Comparison of ENCODE assay signal across 1 cellular context in genomic region chr16:11632455-11632921, GRCh38.
TF ChIP-seq lines count a peak whose summit lies in the region.

No MANE protein-coding gene starts in this region.

TF ChIP-seq in HepG2, 621 proteins besides CTCF, POLR2A, EP300 and RAD21 (continued from another document and continues in another):
- TF ChIP-seq ZNF747 (CRISPR knock-in tag; IDR thresholded peaks at IDR 0.05; ENCODE audit: borderline replicate concordance) (no peak), ZMAT3 (CRISPR knock-in tag; conservative IDR thresholded peaks at IDR 0.05) (no peak), HMG20A (CRISPR knock-in tag; IDR thresholded peaks at IDR 0.05; ENCODE audit: borderline replicate concordance) (0 out of 2 replicates have a peak, but pooled peaks have one; percentile 33), KLF6 (CRISPR knock-in tag; IDR thresholded peaks at IDR 0.05) (0 out of 2 replicates have a peak, but pooled peaks have one; percentile 50), DNMT1 (CRISPR knock-in tag; IDR thresholded peaks at IDR 0.05) (0 out of 2 replicates have a peak, but pooled peaks have one; percentile 2), ZNF430 (CRISPR knock-in tag; IDR thresholded peaks at IDR 0.05) (no peak), MYC (CRISPR knock-in tag; IDR thresholded peaks at IDR 0.05; ENCODE audit: borderline replicate concordance) (peak; percentile 56; the same call in 1 of the 2 replicates), ZNF407 (CRISPR knock-in tag; IDR thresholded peaks at IDR 0.05; ENCODE audit: not compliant biosample characterization) (no peak), NR2F6 (IDR thresholded peaks at IDR 0.05) (peak; percentile 55; the same call in 1 of the 2 replicates), NR2F6 (CRISPR knock-in tag; IDR thresholded peaks at IDR 0.05) (peak; percentile 74), ZNF503 (CRISPR knock-in tag; IDR thresholded peaks at IDR 0.05) (no peak; the same call in 1 of the 2 replicates), ZFP41 (CRISPR knock-in tag; IDR thresholded peaks at IDR 0.05; ENCODE audit: borderline replicate concordance) (no peak), ZSCAN31 (CRISPR knock-in tag; IDR thresholded peaks at IDR 0.05; ENCODE audit: low read depth) (peak; percentile 61; the same call in 1 of the 2 replicates), GLI4 (CRISPR knock-in tag; IDR thresholded peaks at IDR 0.05; ENCODE audit: borderline replicate concordance) (no peak), IRF2 (CRISPR knock-in tag; IDR thresholded peaks at IDR 0.05) (no peak), ZNF451 (CRISPR knock-in tag; IDR thresholded peaks at IDR 0.05) (0 out of 2 replicates have a peak, but pooled peaks have one; percentile 29), ZGPAT (CRISPR knock-in tag; IDR thresholded peaks at IDR 0.05) (peak; percentile 43; the same call in 1 of the 2 replicates), ZBTB33 (CRISPR knock-in tag; IDR thresholded peaks at IDR 0.05) (no peak), YEATS4 (CRISPR knock-in tag; IDR thresholded peaks at IDR 0.05; ENCODE audit: borderline replicate concordance) (peak; percentile 53; the same call in 1 of the 2 replicates), MAZ (IDR thresholded peaks at IDR 0.05; ENCODE audit: borderline replicate concordance, low read depth, low read length) (peak; percentile 42; the same call in 1 of the 2 replicates), MAZ (CRISPR knock-in tag; IDR thresholded peaks at IDR 0.05; ENCODE audit: low read depth) (peak; percentile 76; the same call in 1 of the 2 replicates), HNRNPL (IDR thresholded peaks at IDR 0.05; ENCODE audit: low read depth, low read length) (peak; percentile 96), TBX2 (CRISPR knock-in tag; IDR thresholded peaks at IDR 0.05; ENCODE audit: borderline replicate concordance) (peak; percentile 72; the same call in 1 of the 2 replicates), ZC3H4 (CRISPR knock-in tag; IDR thresholded peaks at IDR 0.05; ENCODE audit: borderline replicate concordance) (no peak), FOXA1 (IDR thresholded peaks at IDR 0.05) (no peak), FOXA1 (CRISPR knock-in tag; IDR thresholded peaks at IDR 0.05) (peak; percentile 72), DDIT3 (CRISPR knock-in tag; IDR thresholded peaks at IDR 0.05) (no peak), ZNF75D (CRISPR knock-in tag; IDR thresholded peaks at IDR 0.05; ENCODE audit: borderline replicate concordance) (no peak), ZNF556 (CRISPR knock-in tag; IDR thresholded peaks at IDR 0.05; ENCODE audit: borderline replicate concordance) (no peak), MED8 (CRISPR knock-in tag; IDR thresholded peaks at IDR 0.05; ENCODE audit: insufficient replicate concordance) (no peak), GTF2F1 (IDR thresholded peaks at IDR 0.05; ENCODE audit: low read length) (no peak), PCBP1 (IDR thresholded peaks at IDR 0.05; ENCODE audit: borderline replicate concordance, low read depth, low read length) (0 out of 2 replicates have a peak, but pooled peaks have one; percentile 32), ZNF251 (CRISPR knock-in tag; IDR thresholded peaks at IDR 0.05) (no peak), TGIF2 (CRISPR knock-in tag; IDR thresholded peaks at IDR 0.05) (no peak), TAF1 (CRISPR knock-in tag; IDR thresholded peaks at IDR 0.05) (no peak; the same call in 1 of the 2 replicates), ZNF550 (CRISPR knock-in tag; IDR thresholded peaks at IDR 0.05; ENCODE audit: borderline replicate concordance) (no peak), ZNF710 (CRISPR knock-in tag; IDR thresholded peaks at IDR 0.05; ENCODE audit: borderline replicate concordance) (peak; percentile 62; the same call in 1 of the 2 replicates), GPN1 (CRISPR knock-in tag; IDR thresholded peaks at IDR 0.05; ENCODE audit: borderline replicate concordance) (no peak), TEAD3 (CRISPR knock-in tag; optimal IDR thresholded peaks at IDR 0.05; ENCODE audit: borderline replicate concordance) (peak; percentile 82), REST (IDR thresholded peaks at IDR 0.05; ENCODE audit: borderline replicate concordance in 1 of 2, low read depth in 1 of 2, low read length in 2 of 2) (no peak), ZNF501 (CRISPR knock-in tag; IDR thresholded peaks at IDR 0.05) (no peak), JDP2 (CRISPR knock-in tag; IDR thresholded peaks at IDR 0.05; ENCODE audit: borderline replicate concordance) (no peak), NFE2 (CRISPR knock-in tag; IDR thresholded peaks at IDR 0.05) (no peak), ZNF839 (CRISPR knock-in tag; IDR thresholded peaks at IDR 0.05; ENCODE audit: borderline replicate concordance) (peak; percentile 28; the same call in 1 of the 2 replicates), HES4 (CRISPR knock-in tag; IDR thresholded peaks at IDR 0.05; ENCODE audit: borderline replicate concordance) (peak; percentile 35; the same call in 1 of the 2 replicates), ZNF510 (CRISPR knock-in tag; IDR thresholded peaks at IDR 0.05; ENCODE audit: low read depth) (no peak)
